In genomic region chr20:52684911-52685310, GRCh38 we compare ENCODE assay signal across 36 cellular contexts.
"Had no signal": no experiment of that assay in that cellular context is flagged by ENCODE, and none has a peak within 500 bp of the region (broad histone marks: within the 10 kb centered on the region; RNA-seq: fewer than 3 reads in every experiment).

No MANE protein-coding gene starts in this region.

- H3K27me3 ChIP-seq: ascending aorta, colonic mucosa, esophagus squamous epithelium, gastrocnemius medialis, hepatocyte, sigmoid colon, stomach, suprapubic skin, tibial artery had no signal

- H3K27ac ChIP-seq: ascending aorta, cardiac muscle cell, colonic mucosa, epithelial cell of prostate, esophagus squamous epithelium, gastrocnemius medialis, hepatocyte, parathyroid adenoma, psoas muscle, sigmoid colon, stomach, suprapubic skin, tibial artery, upper lobe of right lung, VCaP had no signal

- H3K4me1 Mint-ChIP-seq: activated naive CD4-positive, alpha-beta T cell treated with anti-CD3 and anti-CD28 coated beads, Interleukin-2, amount 10 ng/mL, durations not matched to agents 7 days and 5 days; activated naive CD8-positive, alpha-beta T cell treated with anti-CD3 and anti-CD28 coated beads, Interleukin-2, amount 10 ng/mL, durations not matched to agents 7 days and 5 days; mesothelial cell of epicardium; naive thymus-derived CD4-positive, alpha-beta T cell; neural crest cell; stimulated activated naive B cell treated with anti-CD40 and anti-IgM and Interleukin-4, amounts not matched to agents 10 μg/mL and 1 μg/mL and 100 μg/mL, for 72 hours had no signal

- H3K27me3 Mint-ChIP-seq: activated naive CD8-positive, alpha-beta T cell treated with anti-CD3 and anti-CD28 coated beads, Interleukin-2, amount 10 ng/mL, durations not matched to agents 7 days and 5 days; brain had no signal

- H3K4me2 ChIP-seq: hepatocyte, smooth muscle cell had no signal

- H3K4me3 ChIP-seq: ascending aorta, cardiac muscle cell, colonic mucosa, esophagus squamous epithelium, gastrocnemius medialis, hepatocyte, psoas muscle, sigmoid colon, smooth muscle cell, stomach, suprapubic skin, tibial artery, upper lobe of right lung had no signal

- ATAC-seq: activated CD4-positive, CD25-positive, alpha-beta regulatory T cell treated with anti-CD3 and anti-CD28 coated beads, Interleukin-2, amount 50 U/mL, for 24 hours; gastrocnemius medialis; left cardiac atrium; naive thymus-derived CD4-positive, alpha-beta T cell; psoas muscle; stimulated activated naive B cell treated with anti-CD40 and anti-IgM and Interleukin-4, amounts not matched to agents 10 μg/mL and 1 μg/mL and 100 μg/mL, for 72 hours; upper lobe of right lung had no signal

- H3K9me3 ChIP-seq: ascending aorta, colonic mucosa, esophagus squamous epithelium, gastrocnemius medialis, psoas muscle, sigmoid colon, suprapubic skin, tibial artery, upper lobe of right lung had no signal

- H3K4me1 ChIP-seq: ascending aorta, colonic mucosa, esophagus squamous epithelium, gastrocnemius medialis, parathyroid adenoma, psoas muscle, sigmoid colon, stomach, suprapubic skin, tibial artery, upper lobe of right lung had no signal

- H3K9ac ChIP-seq: parathyroid adenoma had no signal

- H3K36me3 Mint-ChIP-seq: activated naive CD4-positive, alpha-beta T cell treated with anti-CD3 and anti-CD28 coated beads, Interleukin-2, amount 10 ng/mL, durations not matched to agents 7 days and 5 days; activated naive CD8-positive, alpha-beta T cell treated with anti-CD3 and anti-CD28 coated beads, Interleukin-2, amount 10 ng/mL, durations not matched to agents 7 days and 5 days; brain; mesothelial cell of epicardium; stimulated activated naive B cell treated with anti-CD40 and anti-IgM and Interleukin-4, amounts not matched to agents 10 μg/mL and 1 μg/mL and 100 μg/mL, for 72 hours had no signal

- H3K36me3 ChIP-seq: ascending aorta, cardiac muscle cell, colonic mucosa, esophagus squamous epithelium, gastrocnemius medialis, sigmoid colon, stomach, suprapubic skin, tibial artery, upper lobe of right lung had no signal

- H3K27ac Mint-ChIP-seq: activated naive CD4-positive, alpha-beta T cell treated with anti-CD3 and anti-CD28 coated beads, Interleukin-2, amount 10 ng/mL, durations not matched to agents 7 days and 5 days; activated naive CD8-positive, alpha-beta T cell treated with anti-CD3 and anti-CD28 coated beads, Interleukin-2, amount 10 ng/mL, durations not matched to agents 7 days and 5 days; activated T-cell treated with anti-CD3 and anti-CD28 coated beads, Interleukin-2, amount 50 U/mL, for 24 hours; mesothelial cell of epicardium; naive thymus-derived CD4-positive, alpha-beta T cell had no signal

- DNase-seq: activated CD4-positive, alpha-beta T cell treated with anti-CD3 and anti-CD28 coated beads for 48 hours; activated CD4-positive, alpha-beta T cell treated with anti-CD3 and anti-CD28 coated beads, Interleukin-2, amount 50 U/mL, for 48 hours; activated CD8-positive, alpha-beta memory T cell treated with anti-CD3 and anti-CD28 coated beads, Interleukin-2, amount 50 U/mL, for 4 hours; activated gamma-delta T cell; activated naive CD4-positive, alpha-beta T cell treated with anti-CD3 and anti-CD28 coated beads, Interleukin-2, amount 10 ng/mL, durations not matched to agents 7 days and 5 days; activated naive CD8-positive, alpha-beta T cell treated with anti-CD3 and anti-CD28 coated beads, Interleukin-2, amount 10 ng/mL, durations not matched to agents 7 days and 5 days; activated T-cell treated with anti-CD3 and anti-CD28 coated beads, Interleukin-2, amount 50 U/mL, for 24 hours; cerebellar nuclear complex; colonic mucosa; effector CD8-positive, alpha-beta T cell; esophagus squamous epithelium; gastrocnemius medialis; left cardiac atrium; mammary epithelial cell; naive thymus-derived CD4-positive, alpha-beta T cell; psoas muscle; sigmoid colon; stimulated activated CD4-positive, alpha-beta T cell treated with anti-CD3 and anti-CD28 coated beads, Interleukin-15, amount 100 ng/mL, for 24 hours; stimulated activated CD4-positive, alpha-beta T cell treated with anti-CD3 and anti-CD28 coated beads, Interleukin-2, amount 100 ng/mL, for 24 hours; stimulated activated naive B cell treated with anti-CD40 and anti-IgM and Interleukin-4, amounts not matched to agents 10 μg/mL and 1 μg/mL and 100 μg/mL, for 72 hours; stomach; T-helper 9 cell; tibial artery; upper lobe of right lung had no signal

- H3K4me3 Mint-ChIP-seq: activated naive CD4-positive, alpha-beta T cell treated with anti-CD3 and anti-CD28 coated beads, Interleukin-2, amount 10 ng/mL, durations not matched to agents 7 days and 5 days; activated naive CD8-positive, alpha-beta T cell treated with anti-CD3 and anti-CD28 coated beads, Interleukin-2, amount 10 ng/mL, durations not matched to agents 7 days and 5 days; activated T-cell treated with anti-CD3 and anti-CD28 coated beads, Interleukin-2, amount 50 U/mL, for 24 hours; brain; mesothelial cell of epicardium; naive thymus-derived CD4-positive, alpha-beta T cell; neural crest cell; stimulated activated naive B cell treated with anti-CD40 and anti-IgM and Interleukin-4, amounts not matched to agents 10 μg/mL and 1 μg/mL and 100 μg/mL, for 72 hours had no signal

- H3K9me3 Mint-ChIP-seq: activated naive CD8-positive, alpha-beta T cell treated with anti-CD3 and anti-CD28 coated beads, Interleukin-2, amount 10 ng/mL, durations not matched to agents 7 days and 5 days; neural crest cell had no signal
